17 cellular contexts compared by ENCODE assay signal in the genomic region with DNA sequence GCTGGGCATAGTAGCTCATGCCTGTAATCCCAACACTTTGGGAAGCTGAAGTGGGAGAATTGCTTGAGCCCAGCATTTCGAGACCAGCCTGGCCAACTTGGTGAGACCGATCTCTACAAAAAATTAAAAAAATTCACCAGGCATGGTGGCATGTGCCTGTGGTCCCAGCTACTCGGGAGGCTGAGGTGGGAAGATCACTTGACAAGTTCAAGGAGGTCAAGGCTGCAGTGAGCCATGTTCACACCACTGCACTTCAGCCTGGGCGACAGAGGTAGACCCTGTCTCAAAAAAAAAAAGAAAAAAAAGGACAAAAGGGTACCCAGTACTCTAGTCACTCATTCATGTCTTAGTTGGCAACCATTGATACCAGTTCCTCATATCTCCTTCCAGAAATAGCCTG. TPM values are rescaled to one million over a fixed set of nuclear protein-coding genes. Genes with fewer than 3 reads are reported as not detected.
A peak's percentile ranks its signal among the peaks of the same experiment; 100 is the strongest.
DNase-seq lines count a peak whose midpoint lies in the region; ATAC-seq, FAIRE-seq and TF ChIP-seq lines count a peak whose summit lies in the region.
"Had no signal": no experiment of that assay in that cellular context is flagged by ENCODE, and none has a peak within 500 bp of the region (broad histone marks: within the 10 kb centered on the region; RNA-seq: fewer than 3 reads in every experiment).

No MANE protein-coding gene starts in this region.

- H3K36me3 ChIP-seq in HepG2 (replicated peaks in 1 of 2; ENCODE audit: control insufficient read depth in 1 of 2, insufficient read depth in 2 of 2, low read length in 2 of 2) = peaks cover 19 to 63% of the 10 kb centered on the region in 2 experiments
- no peaks in the 10 kb centered on the region for H3K36me3 ChIP-seq in sigmoid colon
- no peaks in the 10 kb centered on the region for H3K36me3 ChIP-seq in uterus
- H3K36me3 ChIP-seq in tibial artery = no peaks in the 10 kb centered on the region

- in situ Hi-C loops in HepG2 (cut with HindIII; ENCODE audit: extremely low pct_ligation_motif_present, low pct_unique_long_range_greater_than_20kb) (loop anchor here (5.0 kb wide), 1 partner anchor 35 kb away; no protein-coding TSS in a partner anchor), KBM-7 (cut with MboI; ENCODE audit: low pct_unique_long_range_greater_than_20kb, low sequenced_read_pairs) (no loop called here)

- BruUV-seq in HepG2 (replicated peaks; lab: Mats Ljungman, UMichigan) = no TSS peak

- H3K4me2 ChIP-seq in HepG2 (ENCODE audit: low read depth, low read length) = peak overlapping the region; percentile 53

- intact Hi-C loops in HepG2 (cut with micrococcal nuclease; ENCODE audit: unreplicated experiment) = no loop called here
- intact Hi-C loops in sigmoid colon (cut with DNase I) = no loop called here
- intact Hi-C loops in uterus (cut with DNase I; ENCODE audit: low total_unique reads) = no loop called here
- intact Hi-C loops in tibial artery (cut with DNase I; ENCODE audit: low total_unique reads) = no loop called here

- no peaks in the 10 kb centered on the region for H3K9me3 ChIP-seq in HepG2 (ENCODE audit: low read length)
- H3K9me3 ChIP-seq in sigmoid colon = no peaks in the 10 kb centered on the region
- H3K9me3 ChIP-seq in uterus = no peaks in the 10 kb centered on the region
- no peaks in the 10 kb centered on the region for H3K9me3 ChIP-seq in tibial artery

- peaks cover 96% of the 10 kb centered on the region for H3K79me2 ChIP-seq in HepG2 (ENCODE audit: insufficient read depth, low read length)

- peaks cover 54% of the 10 kb centered on the region for H4K20me1 ChIP-seq in HepG2 (ENCODE audit: insufficient read depth, low read length)

- POLR2A ChIA-PET in HepG2 (lab: Yijun Ruan, JAX) = interaction anchor here (0.7 to 4.2 kb wide), 3 partner anchors 9 to 56 kb away, joined by 3 to 23 read pairs (median 4); a partner anchor contains a TSS

- FAIRE-seq in HepG2 (lab: Jason Lieb, UNC) = no peak
- FAIRE-seq: D721Med, G401.6, GM12892, H1 had no signal

- WGBS in HepG2 (ENCODE audit: low lambda C conversion rate) = 47% methylated on average over 4 of the region's 4 CpGs
- 91 to 95% methylated on average over 4 of the region's 4 CpGs for WGBS in sigmoid colon, 2 donors

- no peak for ATAC-seq in HepG2
- ATAC-seq in stimulated activated naive CD8-positive, alpha-beta T cell treated with anti-CD3 and anti-CD28 coated beads, Interleukin-15, Interleukin-2, amounts not matched to agents 100 U/mL and 50 U/mL, for 24 hours = no peak
- ATAC-seq: CD8-positive, alpha-beta T cell had no signal

- peak overlapping the region; percentile 47 for H3K27ac ChIP-seq in angular gyrus (ENCODE audit: low read depth, low read length)
- no peak overlapping the region for H3K27ac ChIP-seq in HepG2 (ENCODE audit: extremely low read length, insufficient read depth, low read length)
- peak overlapping the region; percentile 60 to 73 (median 64) for H3K27ac ChIP-seq in sigmoid colon
- peak overlapping the region; percentile 62 to 69 for H3K27ac ChIP-seq in uterus
- H3K27ac ChIP-seq in tibial artery = peak overlapping the region in 1 of 2 donors; percentile 25

- peak overlapping the region; percentile 34; the same call in 1 of the 2 replicates for H3K9ac ChIP-seq in HepG2 (ENCODE audit: insufficient read depth, low read depth, low read length)

- TF ChIP-seq RAD21 in HepG2 (CRISPR knock-in tag; IDR thresholded peaks at IDR 0.05) = no peak

- TF ChIP-seq CTCF in HepG2 (CRISPR knock-in tag; IDR thresholded peaks at IDR 0.05) (no peak), sigmoid colon (IDR thresholded peaks at IDR 0.05) (no peak), uterus (IDR thresholded peaks at IDR 0.05) (no peak), tibial artery (IDR thresholded peaks at IDR 0.05) (no peak)

- no peaks in the 10 kb centered on the region; a peak in 1 of 5 replicates for H3K27me3 ChIP-seq in HepG2 (ENCODE audit: control insufficient read depth in 1 of 2, insufficient read depth in 2 of 2, low read length in 2 of 2)
- no peaks in the 10 kb centered on the region for H3K27me3 ChIP-seq in sigmoid colon
- no peaks in the 10 kb centered on the region for H3K27me3 ChIP-seq in uterus
- H3K27me3 ChIP-seq in tibial artery = no peaks in the 10 kb centered on the region

- H2AFZ ChIP-seq in HepG2 (ENCODE audit: low read length) = no peak overlapping the region

- H3K4me3 ChIP-seq in HepG2 (replicated peaks in 1 of 3; ENCODE audit: insufficient read depth in 1 of 3, low read depth in 2 of 3, low read length in 3 of 3) (peak overlapping the region in 2 of 3 experiments; percentile 19 to 37; a peak in 3 of 6 replicates), sigmoid colon (no peak overlapping the region), uterus (no peak overlapping the region), tibial artery (no peak overlapping the region)

- TF ChIP-seq POLR2A in HepG2 (IDR thresholded peaks at IDR 0.05; ENCODE audit: insufficient read depth in 1 of 2, low read depth in 2 of 2, low read length in 2 of 2) = no peak
- TF ChIP-seq POLR2A in sigmoid colon (IDR thresholded peaks at IDR 0.05) = no peak
- no peak for TF ChIP-seq POLR2A in uterus (IDR thresholded peaks at IDR 0.05)

- H3K4me1 ChIP-seq in HepG2 (ENCODE audit: insufficient read depth, low read length) = peaks cover 63% of the 10 kb centered on the region
- peaks cover 0 to 28% (median 22%) of the 10 kb centered on the region in 4 donors for H3K4me1 ChIP-seq in sigmoid colon
- peaks cover 0 to 4% of the 10 kb centered on the region in 2 donors for H3K4me1 ChIP-seq in uterus
- peaks cover 0 to 25% (median 4%) of the 10 kb centered on the region in 4 donors for H3K4me1 ChIP-seq in tibial artery

- CTCF ChIA-PET in HepG2 (lab: Yijun Ruan, JAX; ENCODE audit: low intra/inter-chr PET ratio, low total read pairs) = no interaction called here

- DNase-seq in HepG2 (ENCODE audit: low spot score) (no peak), sigmoid colon (no peak), uterus (no peak), tibial artery (no peak), KBM-7 (no peak)
- DNase-seq in stimulated activated naive CD8-positive, alpha-beta T cell treated with anti-CD3 and anti-CD28 coated beads, Interleukin-15, Interleukin-2, amounts not matched to agents 100 U/mL and 50 U/mL, for 24 hours = no peak
- DNase-seq: CD8-positive, alpha-beta T cell; DMS79 treated with DMSO at 0.1 percent for 48 hours; NCI-H1436; NCI-H2029 treated with DMSO at 0.1 percent for 48 hours; NCI-H510A; NCI-H82 had no signal

- TF ChIP-seq EP300 in HepG2 (IDR thresholded peaks at IDR 0.05; ENCODE audit: low read depth in 2 of 2, low read length in 2 of 2) (no peak), HepG2 (CRISPR knock-in tag; IDR thresholded peaks at IDR 0.05; ENCODE audit: borderline replicate concordance) (no peak), sigmoid colon (IDR thresholded peaks at IDR 0.05) (no peak)

RNA-seq across cellular contexts. Expression of a gene that starts 5.3 kb away (rescaled TPM):
- 69.6 and 181 TPM in 2 replicates for total RNA-seq in HepG2 (2016; rRNA removed; fragmentation: Illumina TruSeq; extraction: Trizol)
- total RNA-seq in HepG2 (2016; cell fraction: cytosol; rRNA removed; fragmentation: Illumina TruSeq; extraction: Trizol; ENCODE audit: low read depth) = 31.3 and 40.8 TPM in 2 replicates
- total RNA-seq in HepG2 (2016; cell fraction: insoluble cytoplasmic fraction; rRNA removed; fragmentation: Illumina TruSeq; extraction: Trizol) = 67.7 and 182 TPM in 2 replicates
- 50.0 and 56.1 TPM in 2 replicates for total RNA-seq in HepG2 (2016; cell fraction: membrane; rRNA removed; fragmentation: Illumina TruSeq; extraction: Trizol)
- 355 and 375 TPM in 2 replicates for total RNA-seq in HepG2 (2016; cell fraction: nucleus; rRNA removed; fragmentation: Illumina TruSeq; extraction: Trizol)
- 494 and 497 TPM in 2 replicates for polyA plus RNA-seq in HepG2 (2011; rRNA removed)
- 143 and 146 TPM in 2 replicates for polyA plus RNA-seq in HepG2 (2011; cell fraction: cytosol; rRNA removed)
- polyA plus RNA-seq in HepG2 (2011; cell fraction: nucleus; rRNA removed) = 1,936 and 2,090 TPM in 2 replicates
- 190 and 211 TPM in 2 replicates for polyA plus RNA-seq in HepG2 (2012)
- 15.4 and 16.6 TPM in 2 replicates for polyA plus RNA-seq in HepG2 (2016; cell fraction: cytosol; fragmentation: Illumina TruSeq; extraction: Trizol; ENCODE audit: low read depth)
- 60.6 and 62.7 TPM in 2 replicates for polyA plus RNA-seq in HepG2 (2016; cell fraction: insoluble cytoplasmic fraction; fragmentation: Illumina TruSeq; extraction: Trizol; ENCODE audit: low read depth)
- 30.7 and 37.6 TPM in 2 replicates for polyA plus RNA-seq in HepG2 (2016; cell fraction: membrane; fragmentation: Illumina TruSeq; extraction: Trizol; ENCODE audit: low read depth)
- 729 and 777 TPM in 2 replicates for polyA plus RNA-seq in HepG2 (2016; cell fraction: nucleus; fragmentation: Illumina TruSeq; extraction: Trizol; ENCODE audit: insufficient read depth, low read depth)
- 436 and 561 TPM in 2 replicates for polyA minus RNA-seq in HepG2 (2011; rRNA and poly(A)+ RNA removed; ENCODE audit: low replicate concordance)
- polyA minus RNA-seq in HepG2 (2011; cell fraction: cytosol; rRNA and poly(A)+ RNA removed) = 86.9 and 93.4 TPM in 2 replicates
- 718 and 929 TPM in 2 replicates for polyA minus RNA-seq in HepG2 (2011; cell fraction: nucleus; rRNA and poly(A)+ RNA removed)
- total RNA-seq in sigmoid colon = 1 to 10 TPM in 3 of 4 donors, under 1 TPM in 1; 0.41 to 3.9 (median 1.3) TPM
- polyA plus RNA-seq in sigmoid colon = 1 to 10 TPM in 1 of 3 donors, under 1 TPM in 1, not detected in 1; 0.86 to 1.8 TPM
- 1 to 10 TPM in 3 of 4 donors, under 1 TPM in 1; 0.29 to 3.0 (median 1.2) TPM for total RNA-seq in uterus

RNA-seq across cellular contexts. Expression of a gene that starts 55.7 kb away (rescaled TPM):
- 25.8 and 36.5 TPM in 2 replicates for total RNA-seq in HepG2 (2016; rRNA removed; fragmentation: Illumina TruSeq; extraction: Trizol)
- 6.6 and 6.8 TPM in 2 replicates for total RNA-seq in HepG2 (2016; cell fraction: cytosol; rRNA removed; fragmentation: Illumina TruSeq; extraction: Trizol; ENCODE audit: low read depth)
- total RNA-seq in HepG2 (2016; cell fraction: insoluble cytoplasmic fraction; rRNA removed; fragmentation: Illumina TruSeq; extraction: Trizol) = 28.5 and 37.2 TPM in 2 replicates
- 10.7 and 13.4 TPM in 2 replicates for total RNA-seq in HepG2 (2016; cell fraction: membrane; rRNA removed; fragmentation: Illumina TruSeq; extraction: Trizol)
- total RNA-seq in HepG2 (2016; cell fraction: nucleus; rRNA removed; fragmentation: Illumina TruSeq; extraction: Trizol) = 17.5 and 20.5 TPM in 2 replicates
- 17.7 and 22.3 TPM in 2 replicates for polyA plus RNA-seq in HepG2 (2011; rRNA removed)
- polyA plus RNA-seq in HepG2 (2011; cell fraction: cytosol; rRNA removed) = 11.7 and 17.5 TPM in 2 replicates
- polyA plus RNA-seq in HepG2 (2011; cell fraction: nucleus; rRNA removed) = 13.6 and 18.8 TPM in 2 replicates
- polyA plus RNA-seq in HepG2 (2012) = 24.1 and 29.0 TPM in 2 replicates
- 4.9 and 6.1 TPM in 2 replicates for polyA plus RNA-seq in HepG2 (2016; cell fraction: cytosol; fragmentation: Illumina TruSeq; extraction: Trizol; ENCODE audit: low read depth)
- 34.4 and 40.4 TPM in 2 replicates for polyA plus RNA-seq in HepG2 (2016; cell fraction: insoluble cytoplasmic fraction; fragmentation: Illumina TruSeq; extraction: Trizol; ENCODE audit: low read depth)
- 9.0 and 10.3 TPM in 2 replicates for polyA plus RNA-seq in HepG2 (2016; cell fraction: membrane; fragmentation: Illumina TruSeq; extraction: Trizol; ENCODE audit: low read depth)
- 23.9 and 24.5 TPM in 2 replicates for polyA plus RNA-seq in HepG2 (2016; cell fraction: nucleus; fragmentation: Illumina TruSeq; extraction: Trizol; ENCODE audit: insufficient read depth, low read depth)
- polyA minus RNA-seq in HepG2 (2011; rRNA and poly(A)+ RNA removed; ENCODE audit: low replicate concordance) = 22.2 and 41.0 TPM in 2 replicates
- 6.5 and 6.7 TPM in 2 replicates for polyA minus RNA-seq in HepG2 (2011; cell fraction: cytosol; rRNA and poly(A)+ RNA removed)
- 30.2 and 32.3 TPM in 2 replicates for polyA minus RNA-seq in HepG2 (2011; cell fraction: nucleus; rRNA and poly(A)+ RNA removed)
- 10 to 100 TPM; 29.4 to 30.7 (median 30.0) TPM for total RNA-seq in sigmoid colon
- 10 to 100 TPM; 16.4 to 21.4 (median 21.0) TPM for polyA plus RNA-seq in sigmoid colon
- total RNA-seq in uterus = 10 to 100 TPM in 2 of 4 donors, 1 to 10 TPM in 2; 4.4 to 26.6 (median 14.4) TPM

RNA-seq across cellular contexts. Expression of a gene that starts 55.9 kb away (rescaled TPM):
- total RNA-seq in HepG2 (2016; rRNA removed; fragmentation: Illumina TruSeq; extraction: Trizol) = 44.7 and 59.4 TPM in 2 replicates
- total RNA-seq in HepG2 (2016; cell fraction: cytosol; rRNA removed; fragmentation: Illumina TruSeq; extraction: Trizol; ENCODE audit: low read depth) = 4.9 and 5.6 TPM in 2 replicates
- 44.5 and 56.7 TPM in 2 replicates for total RNA-seq in HepG2 (2016; cell fraction: insoluble cytoplasmic fraction; rRNA removed; fragmentation: Illumina TruSeq; extraction: Trizol)
- total RNA-seq in HepG2 (2016; cell fraction: membrane; rRNA removed; fragmentation: Illumina TruSeq; extraction: Trizol) = 15.8 and 19.5 TPM in 2 replicates
- 22.2 and 24.1 TPM in 2 replicates for total RNA-seq in HepG2 (2016; cell fraction: nucleus; rRNA removed; fragmentation: Illumina TruSeq; extraction: Trizol)
- polyA plus RNA-seq in HepG2 (2011; rRNA removed) = 17.4 and 19.2 TPM in 2 replicates
- polyA plus RNA-seq in HepG2 (2011; cell fraction: cytosol; rRNA removed) = 8.0 and 11.2 TPM in 2 replicates
- 10.1 and 13.7 TPM in 2 replicates for polyA plus RNA-seq in HepG2 (2011; cell fraction: nucleus; rRNA removed)
- 16.0 and 25.6 TPM in 2 replicates for polyA plus RNA-seq in HepG2 (2012)
- polyA plus RNA-seq in HepG2 (2016; cell fraction: cytosol; fragmentation: Illumina TruSeq; extraction: Trizol; ENCODE audit: low read depth) = 3.4 and 4.0 TPM in 2 replicates
- 40.4 and 40.7 TPM in 2 replicates for polyA plus RNA-seq in HepG2 (2016; cell fraction: insoluble cytoplasmic fraction; fragmentation: Illumina TruSeq; extraction: Trizol; ENCODE audit: low read depth)
- 9.5 and 10.0 TPM in 2 replicates for polyA plus RNA-seq in HepG2 (2016; cell fraction: membrane; fragmentation: Illumina TruSeq; extraction: Trizol; ENCODE audit: low read depth)
- polyA plus RNA-seq in HepG2 (2016; cell fraction: nucleus; fragmentation: Illumina TruSeq; extraction: Trizol; ENCODE audit: insufficient read depth, low read depth) = 25.7 and 26.1 TPM in 2 replicates
- polyA minus RNA-seq in HepG2 (2011; rRNA and poly(A)+ RNA removed; ENCODE audit: low replicate concordance) = 18.4 and 29.2 TPM in 2 replicates
- 12.0 and 14.7 TPM in 2 replicates for polyA minus RNA-seq in HepG2 (2011; cell fraction: cytosol; rRNA and poly(A)+ RNA removed)
- polyA minus RNA-seq in HepG2 (2011; cell fraction: nucleus; rRNA and poly(A)+ RNA removed) = 13.5 and 15.9 TPM in 2 replicates
- 10 to 100 TPM; 23.0 to 35.0 (median 27.3) TPM for total RNA-seq in sigmoid colon
- 10 to 100 TPM; 17.4 to 23.4 (median 18.0) TPM for polyA plus RNA-seq in sigmoid colon
- total RNA-seq in uterus = 10 to 100 TPM; 11.5 to 45.6 (median 30.1) TPM

Comparison
In these comparisons a context has a peak if more than half of its experiments do, and no peak if none do; other contexts are left out.
1. H3K4me3 ChIP-seq: peak in HepG2 (2 of 3); none in sigmoid colon (0 of 4), uterus (0 of 2) and tibial artery (0 of 2).
2. RNA of a gene that starts 5.3 kb away (total RNA-seq): 31.3 to 375 TPM in HepG2; 0.41 to 3.9 TPM in sigmoid colon and 0.29 to 3.0 TPM in uterus; every median in the first group is over 4 times any median in the second.